ENCODE assay signal across 9 cellular contexts in genomic region chr2:54903736-54904554, GRCh38.
A peak's percentile ranks its signal among the peaks of the same experiment; 100 is the strongest.
DNase-seq lines count a peak whose midpoint lies in the region; ATAC-seq, FAIRE-seq and TF ChIP-seq lines count a peak whose summit lies in the region.
"Had no signal": no experiment of that assay in that cellular context is flagged by ENCODE, and none has a peak within 500 bp of the region (broad histone marks: within the 10 kb centered on the region; RNA-seq: fewer than 3 reads in every experiment).

No MANE protein-coding gene starts in this region.

- H4K5ac ChIP-seq in mesendoderm (ENCODE audit: low read length): no peak overlapping the region

- no peak overlapping the region for H3K56ac ChIP-seq in mesendoderm (ENCODE audit: low read length)

- no peaks in the 10 kb centered on the region for H3K79me2 ChIP-seq in mesendoderm (ENCODE audit: control insufficient read depth, insufficient read depth, low read length)

- no peaks in the 10 kb centered on the region for H3K9me3 Mint-ChIP-seq in stimulated activated effector memory CD8-positive, alpha-beta T cell treated with anti-CD3 and anti-CD28 coated beads, Interleukin-12 subunit alpha, Interleukin-12 subunit beta, amount 100 ng/mL, for 72 hours

- no peak overlapping the region for H3K4ac ChIP-seq in mesendoderm (ENCODE audit: low read depth, low read length)

- H3K9me3 ChIP-seq in adrenal gland (replicated peaks in 1 of 3): no peaks in the 10 kb centered on the region

- no peak overlapping the region for H2BK5ac ChIP-seq in mesendoderm (ENCODE audit: low read length)

- peak; percentile 100 for ATAC-seq in stimulated activated effector memory CD8-positive, alpha-beta T cell treated with anti-CD3 and anti-CD28 coated beads, Interleukin-12 subunit alpha, Interleukin-12 subunit beta, amount 100 ng/mL, for 72 hours
- ATAC-seq in HG02973 (IDR thresholded peaks at IDR 0.05; ENCODE audit: unreplicated experiment) (no peak), GM19467 (IDR thresholded peaks at IDR 0.05; ENCODE audit: unreplicated experiment) (no peak)

- H3K4me3 ChIP-seq in adrenal gland: no peak overlapping the region
- H3K4me3 ChIP-seq in mesendoderm (ENCODE audit: low read length): no peak overlapping the region

- TF ChIP-seq CTCF in adrenal gland (IDR thresholded peaks at IDR 0.05) (no peak), D721Med (IDR thresholded peaks at IDR 0.05; ENCODE audit: insufficient read depth, missing control alignments) (no peak)

- no peak overlapping the region for H3K9ac ChIP-seq in mesendoderm (ENCODE audit: low read length)

- peak overlapping the region; percentile 87 for H3K27ac Mint-ChIP-seq in stimulated activated effector memory CD8-positive, alpha-beta T cell treated with anti-CD3 and anti-CD28 coated beads, Interleukin-12 subunit alpha, Interleukin-12 subunit beta, amount 100 ng/mL, for 72 hours

- H2AK5ac ChIP-seq in mesendoderm (ENCODE audit: low read length): no peak overlapping the region

- peaks cover 12% of the 10 kb centered on the region for H3K4me1 Mint-ChIP-seq in stimulated activated effector memory CD8-positive, alpha-beta T cell treated with anti-CD3 and anti-CD28 coated beads, Interleukin-12 subunit alpha, Interleukin-12 subunit beta, amount 100 ng/mL, for 72 hours

- no peaks in the 10 kb centered on the region for H3K79me1 ChIP-seq in mesendoderm (ENCODE audit: low read length)

- FAIRE-seq in D721Med (lab: Jason Lieb, UNC): no peak

- WGBS in adrenal gland, 4 donors: 65 to 72% (median 71%) methylated on average over 9 of the region's 9 CpGs
- no CpG with 5 or more reads among the region's 9 CpGs for WGBS in mesendoderm (ENCODE audit: extremely low coverage, insufficient coverage, low lambda C conversion rate)

- H3K4me1 ChIP-seq in adrenal gland (replicated peaks in 1 of 2) (peaks cover 0 to 7% of the 10 kb centered on the region in 2 donors), mesendoderm (ENCODE audit: control insufficient read depth, low read depth, low read length) (peaks cover 1% of the 10 kb centered on the region)

- no peak overlapping the region for H2BK120ac ChIP-seq in mesendoderm (ENCODE audit: low read depth, low read length)

- DNase-seq in HEK293T (ENCODE audit: extremely low spot score) (peak; percentile 33), SW480 (ENCODE audit: low spot score) (peak; percentile 97), adrenal gland (peak in 6 of 7 donors; percentile 38 to 59 (median 48)), mesendoderm (peak; percentile 34), D721Med (ENCODE audit: insufficient read length, low spot score) (no peak)
- peak; percentile 12 to 64 for DNase-seq in stimulated activated effector memory CD8-positive, alpha-beta T cell treated with anti-CD3 and anti-CD28 coated beads, Interleukin-12 subunit alpha, Interleukin-12 subunit beta, amount 100 ng/mL, for 72 hours (ENCODE audit: low spot score in 2 of 2)

- no peak overlapping the region for H3K4me2 ChIP-seq in mesendoderm (ENCODE audit: low read length)

- no peaks in the 10 kb centered on the region for H3K36me3 Mint-ChIP-seq in stimulated activated effector memory CD8-positive, alpha-beta T cell treated with anti-CD3 and anti-CD28 coated beads, Interleukin-12 subunit alpha, Interleukin-12 subunit beta, amount 100 ng/mL, for 72 hours

- no peak overlapping the region for H3K23ac ChIP-seq in mesendoderm (ENCODE audit: low read length)

- H3K36me3 ChIP-seq in adrenal gland (replicated peaks in 1 of 2): no peaks in the 10 kb centered on the region
- H3K36me3 ChIP-seq in mesendoderm (ENCODE audit: control insufficient read depth, insufficient read depth, low read length): no peaks in the 10 kb centered on the region

- intact Hi-C loops in adrenal gland (cut with DNase I): loop anchor here in 1 of 2 donors (5.0 to 10.0 kb wide), 2 partner anchors 143 to 271 kb away; no protein-coding TSS in a partner anchor

- POLR2A ChIA-PET in HEK293T (lab: Yijun Ruan, JAX): no interaction called here

- H3K27me3 ChIP-seq in adrenal gland (no peaks in the 10 kb centered on the region), mesendoderm (ENCODE audit: insufficient read depth, low read length, poor library complexity) (no peaks in the 10 kb centered on the region)

- TF ChIP-seq POLR2A in adrenal gland (IDR thresholded peaks at IDR 0.05): no peak

- CTCF ChIA-PET in HEK293T (lab: Yijun Ruan, JAX): no interaction called here

- peak overlapping the region; percentile 8 for H3K4me3 Mint-ChIP-seq in stimulated activated effector memory CD8-positive, alpha-beta T cell treated with anti-CD3 and anti-CD28 coated beads, Interleukin-12 subunit alpha, Interleukin-12 subunit beta, amount 100 ng/mL, for 72 hours

- no peak overlapping the region for H4K8ac ChIP-seq in mesendoderm (ENCODE audit: low read depth, low read length)

- H3K18ac ChIP-seq in mesendoderm (ENCODE audit: low read length): no peak overlapping the region

- H2BK15ac ChIP-seq in mesendoderm (replicated peaks; ENCODE audit: low read depth): no peak overlapping the region

- H3K27ac ChIP-seq in adrenal gland (no peak overlapping the region), mesendoderm (ENCODE audit: low read depth, low read length) (no peak overlapping the region)
- H3K27ac ChIP-seq: VCaP had no signal

TF ChIP-seq in HEK293T, 16 proteins besides CTCF, POLR2A, EP300 and RAD21:
- no peak for TF ChIP-seq ELF4 (IDR thresholded peaks at IDR 0.05)
- TF ChIP-seq HDGF (IDR thresholded peaks at IDR 0.05; ENCODE audit: borderline replicate concordance): no peak
- TF ChIP-seq ARNT (IDR thresholded peaks at IDR 0.05): no peak
- no peak for TF ChIP-seq BHLHE40 (IDR thresholded peaks at IDR 0.05; ENCODE audit: borderline replicate concordance)
- TF ChIP-seq, protein P1, sequence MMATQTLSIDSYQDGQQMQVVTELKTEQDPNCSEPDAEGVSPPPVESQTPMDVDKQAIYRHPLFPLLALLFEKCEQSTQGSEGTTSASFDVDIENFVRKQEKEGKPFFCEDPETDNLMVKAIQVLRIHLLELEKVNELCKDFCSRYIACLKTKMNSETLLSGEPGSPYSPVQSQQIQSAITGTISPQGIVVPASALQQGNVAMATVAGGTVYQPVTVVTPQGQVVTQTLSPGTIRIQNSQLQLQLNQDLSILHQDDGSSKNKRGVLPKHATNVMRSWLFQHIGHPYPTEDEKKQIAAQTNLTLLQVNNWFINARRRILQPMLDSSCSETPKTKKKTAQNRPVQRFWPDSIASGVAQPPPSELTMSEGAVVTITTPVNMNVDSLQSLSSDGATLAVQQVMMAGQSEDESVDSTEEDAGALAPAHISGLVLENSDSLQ (IDR thresholded peaks at IDR 0.05): no peak
- no peak for TF ChIP-seq FOXM1 (IDR thresholded peaks at IDR 0.05; ENCODE audit: borderline replicate concordance)
- no peak for TF ChIP-seq SP1 (IDR thresholded peaks at IDR 0.05)
- TF ChIP-seq SUZ12 (IDR thresholded peaks at IDR 0.05): no peak
- TF ChIP-seq LEF1 (IDR thresholded peaks at IDR 0.05; ENCODE audit: borderline replicate concordance): no peak
- TF ChIP-seq TARDBP (IDR thresholded peaks at IDR 0.05): no peak
- no peak for TF ChIP-seq FOXK2 (IDR thresholded peaks at IDR 0.05)
- no peak for TF ChIP-seq ZNF384 (IDR thresholded peaks at IDR 0.05)
- no peak for TF ChIP-seq L3MBTL2 (conservative IDR thresholded peaks at IDR 0.05)
- no peak for TF ChIP-seq FOXA1 (IDR thresholded peaks at IDR 0.05)
- TF ChIP-seq CTBP1 (IDR thresholded peaks at IDR 0.05; ENCODE audit: borderline replicate concordance): no peak
- no peak for TF ChIP-seq NFRKB (IDR thresholded peaks at IDR 0.05)
